In the genomic region with DNA sequence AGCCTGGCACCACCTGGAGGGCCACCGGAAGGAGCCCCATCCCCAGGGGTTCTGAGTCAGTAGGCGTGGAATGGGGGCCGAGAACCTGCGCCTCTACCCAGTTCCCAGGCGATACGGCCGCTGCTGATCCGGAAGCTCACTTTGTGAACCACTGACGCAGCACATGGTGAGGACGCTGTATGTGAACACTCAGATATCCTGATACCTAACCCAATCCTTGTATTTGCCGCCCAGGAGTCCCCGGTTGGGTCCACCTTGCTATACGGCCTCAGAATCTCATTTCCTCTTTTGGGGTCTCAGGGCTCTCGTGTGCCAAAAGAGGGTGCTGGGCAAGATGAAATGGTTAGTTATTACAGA, we compare ENCODE assay signal across 1 cellular context.
A peak's percentile ranks its signal among the peaks of the same experiment; 100 is the strongest.
TF ChIP-seq lines count a peak whose summit lies in the region.

No MANE protein-coding gene starts in this region.

TF ChIP-seq in K562, 482 proteins besides CTCF, POLR2A, EP300 and RAD21 (continued from another document and continues in another):
- TF ChIP-seq, protein P1, sequence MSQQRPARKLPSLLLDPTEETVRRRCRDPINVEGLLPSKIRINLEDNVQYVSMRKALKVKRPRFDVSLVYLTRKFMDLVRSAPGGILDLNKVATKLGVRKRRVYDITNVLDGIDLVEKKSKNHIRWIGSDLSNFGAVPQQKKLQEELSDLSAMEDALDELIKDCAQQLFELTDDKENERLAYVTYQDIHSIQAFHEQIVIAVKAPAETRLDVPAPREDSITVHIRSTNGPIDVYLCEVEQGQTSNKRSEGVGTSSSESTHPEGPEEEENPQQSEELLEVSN (IDR thresholded peaks at IDR 0.05; ENCODE audit: borderline replicate concordance in 1 of 2, extremely low read depth in 1 of 2, insufficient read depth in 1 of 2, insufficient read length in 1 of 2, low read depth in 1 of 2, low read length in 1 of 2, poor library complexity in 1 of 2, severe bottlenecking in 1 of 2), result peak in 1 of 2 experiments; percentile 86
- no peak for TF ChIP-seq GABPA (tag; conservative IDR thresholded peaks at IDR 0.05; ENCODE audit: low read depth)
- 0 out of 2 replicates have a peak, but pooled peaks have one; percentile 63 for TF ChIP-seq ZKSCAN8 (CRISPR knock-in tag; IDR thresholded peaks at IDR 0.05)
- TF ChIP-seq KAT7 (CRISPR knock-in tag; IDR thresholded peaks at IDR 0.05; ENCODE audit: borderline replicate concordance), result 0 out of 2 replicates have a peak, but pooled peaks have one; percentile 20
- TF ChIP-seq MIER1 (IDR thresholded peaks at IDR 0.05; ENCODE audit: low read depth), result no peak
- TF ChIP-seq TCF3 (CRISPR knock-in tag; IDR thresholded peaks at IDR 0.05), result 0 out of 2 replicates have a peak, but pooled peaks have one; percentile 5
- TF ChIP-seq HNRNPK (IDR thresholded peaks at IDR 0.05; ENCODE audit: low read depth, low read length, poor library complexity, severe bottlenecking), result no peak
- 0 out of 2 replicates have a peak, but pooled peaks have one; percentile 31 for TF ChIP-seq ZNF12 (CRISPR knock-in tag; IDR thresholded peaks at IDR 0.05)
- TF ChIP-seq, protein P2, sequence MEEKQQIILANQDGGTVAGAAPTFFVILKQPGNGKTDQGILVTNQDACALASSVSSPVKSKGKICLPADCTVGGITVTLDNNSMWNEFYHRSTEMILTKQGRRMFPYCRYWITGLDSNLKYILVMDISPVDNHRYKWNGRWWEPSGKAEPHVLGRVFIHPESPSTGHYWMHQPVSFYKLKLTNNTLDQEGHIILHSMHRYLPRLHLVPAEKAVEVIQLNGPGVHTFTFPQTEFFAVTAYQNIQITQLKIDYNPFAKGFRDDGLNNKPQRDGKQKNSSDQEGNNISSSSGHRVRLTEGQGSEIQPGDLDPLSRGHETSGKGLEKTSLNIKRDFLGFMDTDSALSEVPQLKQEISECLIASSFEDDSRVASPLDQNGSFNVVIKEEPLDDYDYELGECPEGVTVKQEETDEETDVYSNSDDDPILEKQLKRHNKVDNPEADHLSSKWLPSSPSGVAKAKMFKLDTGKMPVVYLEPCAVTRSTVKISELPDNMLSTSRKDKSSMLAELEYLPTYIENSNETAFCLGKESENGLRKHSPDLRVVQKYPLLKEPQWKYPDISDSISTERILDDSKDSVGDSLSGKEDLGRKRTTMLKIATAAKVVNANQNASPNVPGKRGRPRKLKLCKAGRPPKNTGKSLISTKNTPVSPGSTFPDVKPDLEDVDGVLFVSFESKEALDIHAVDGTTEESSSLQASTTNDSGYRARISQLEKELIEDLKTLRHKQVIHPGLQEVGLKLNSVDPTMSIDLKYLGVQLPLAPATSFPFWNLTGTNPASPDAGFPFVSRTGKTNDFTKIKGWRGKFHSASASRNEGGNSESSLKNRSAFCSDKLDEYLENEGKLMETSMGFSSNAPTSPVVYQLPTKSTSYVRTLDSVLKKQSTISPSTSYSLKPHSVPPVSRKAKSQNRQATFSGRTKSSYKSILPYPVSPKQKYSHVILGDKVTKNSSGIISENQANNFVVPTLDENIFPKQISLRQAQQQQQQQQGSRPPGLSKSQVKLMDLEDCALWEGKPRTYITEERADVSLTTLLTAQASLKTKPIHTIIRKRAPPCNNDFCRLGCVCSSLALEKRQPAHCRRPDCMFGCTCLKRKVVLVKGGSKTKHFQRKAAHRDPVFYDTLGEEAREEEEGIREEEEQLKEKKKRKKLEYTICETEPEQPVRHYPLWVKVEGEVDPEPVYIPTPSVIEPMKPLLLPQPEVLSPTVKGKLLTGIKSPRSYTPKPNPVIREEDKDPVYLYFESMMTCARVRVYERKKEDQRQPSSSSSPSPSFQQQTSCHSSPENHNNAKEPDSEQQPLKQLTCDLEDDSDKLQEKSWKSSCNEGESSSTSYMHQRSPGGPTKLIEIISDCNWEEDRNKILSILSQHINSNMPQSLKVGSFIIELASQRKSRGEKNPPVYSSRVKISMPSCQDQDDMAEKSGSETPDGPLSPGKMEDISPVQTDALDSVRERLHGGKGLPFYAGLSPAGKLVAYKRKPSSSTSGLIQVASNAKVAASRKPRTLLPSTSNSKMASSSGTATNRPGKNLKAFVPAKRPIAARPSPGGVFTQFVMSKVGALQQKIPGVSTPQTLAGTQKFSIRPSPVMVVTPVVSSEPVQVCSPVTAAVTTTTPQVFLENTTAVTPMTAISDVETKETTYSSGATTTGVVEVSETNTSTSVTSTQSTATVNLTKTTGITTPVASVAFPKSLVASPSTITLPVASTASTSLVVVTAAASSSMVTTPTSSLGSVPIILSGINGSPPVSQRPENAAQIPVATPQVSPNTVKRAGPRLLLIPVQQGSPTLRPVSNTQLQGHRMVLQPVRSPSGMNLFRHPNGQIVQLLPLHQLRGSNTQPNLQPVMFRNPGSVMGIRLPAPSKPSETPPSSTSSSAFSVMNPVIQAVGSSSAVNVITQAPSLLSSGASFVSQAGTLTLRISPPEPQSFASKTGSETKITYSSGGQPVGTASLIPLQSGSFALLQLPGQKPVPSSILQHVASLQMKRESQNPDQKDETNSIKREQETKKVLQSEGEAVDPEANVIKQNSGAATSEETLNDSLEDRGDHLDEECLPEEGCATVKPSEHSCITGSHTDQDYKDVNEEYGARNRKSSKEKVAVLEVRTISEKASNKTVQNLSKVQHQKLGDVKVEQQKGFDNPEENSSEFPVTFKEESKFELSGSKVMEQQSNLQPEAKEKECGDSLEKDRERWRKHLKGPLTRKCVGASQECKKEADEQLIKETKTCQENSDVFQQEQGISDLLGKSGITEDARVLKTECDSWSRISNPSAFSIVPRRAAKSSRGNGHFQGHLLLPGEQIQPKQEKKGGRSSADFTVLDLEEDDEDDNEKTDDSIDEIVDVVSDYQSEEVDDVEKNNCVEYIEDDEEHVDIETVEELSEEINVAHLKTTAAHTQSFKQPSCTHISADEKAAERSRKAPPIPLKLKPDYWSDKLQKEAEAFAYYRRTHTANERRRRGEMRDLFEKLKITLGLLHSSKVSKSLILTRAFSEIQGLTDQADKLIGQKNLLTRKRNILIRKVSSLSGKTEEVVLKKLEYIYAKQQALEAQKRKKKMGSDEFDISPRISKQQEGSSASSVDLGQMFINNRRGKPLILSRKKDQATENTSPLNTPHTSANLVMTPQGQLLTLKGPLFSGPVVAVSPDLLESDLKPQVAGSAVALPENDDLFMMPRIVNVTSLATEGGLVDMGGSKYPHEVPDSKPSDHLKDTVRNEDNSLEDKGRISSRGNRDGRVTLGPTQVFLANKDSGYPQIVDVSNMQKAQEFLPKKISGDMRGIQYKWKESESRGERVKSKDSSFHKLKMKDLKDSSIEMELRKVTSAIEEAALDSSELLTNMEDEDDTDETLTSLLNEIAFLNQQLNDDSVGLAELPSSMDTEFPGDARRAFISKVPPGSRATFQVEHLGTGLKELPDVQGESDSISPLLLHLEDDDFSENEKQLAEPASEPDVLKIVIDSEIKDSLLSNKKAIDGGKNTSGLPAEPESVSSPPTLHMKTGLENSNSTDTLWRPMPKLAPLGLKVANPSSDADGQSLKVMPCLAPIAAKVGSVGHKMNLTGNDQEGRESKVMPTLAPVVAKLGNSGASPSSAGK (IDR thresholded peaks at IDR 0.05), result peak; percentile 82; the same call in 1 of the 2 replicates
- TF ChIP-seq, protein P3, sequence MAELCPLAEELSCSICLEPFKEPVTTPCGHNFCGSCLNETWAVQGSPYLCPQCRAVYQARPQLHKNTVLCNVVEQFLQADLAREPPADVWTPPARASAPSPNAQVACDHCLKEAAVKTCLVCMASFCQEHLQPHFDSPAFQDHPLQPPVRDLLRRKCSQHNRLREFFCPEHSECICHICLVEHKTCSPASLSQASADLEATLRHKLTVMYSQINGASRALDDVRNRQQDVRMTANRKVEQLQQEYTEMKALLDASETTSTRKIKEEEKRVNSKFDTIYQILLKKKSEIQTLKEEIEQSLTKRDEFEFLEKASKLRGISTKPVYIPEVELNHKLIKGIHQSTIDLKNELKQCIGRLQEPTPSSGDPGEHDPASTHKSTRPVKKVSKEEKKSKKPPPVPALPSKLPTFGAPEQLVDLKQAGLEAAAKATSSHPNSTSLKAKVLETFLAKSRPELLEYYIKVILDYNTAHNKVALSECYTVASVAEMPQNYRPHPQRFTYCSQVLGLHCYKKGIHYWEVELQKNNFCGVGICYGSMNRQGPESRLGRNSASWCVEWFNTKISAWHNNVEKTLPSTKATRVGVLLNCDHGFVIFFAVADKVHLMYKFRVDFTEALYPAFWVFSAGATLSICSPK (IDR thresholded peaks at IDR 0.05; ENCODE audit: borderline replicate concordance), result no peak
- TF ChIP-seq, protein P4, sequence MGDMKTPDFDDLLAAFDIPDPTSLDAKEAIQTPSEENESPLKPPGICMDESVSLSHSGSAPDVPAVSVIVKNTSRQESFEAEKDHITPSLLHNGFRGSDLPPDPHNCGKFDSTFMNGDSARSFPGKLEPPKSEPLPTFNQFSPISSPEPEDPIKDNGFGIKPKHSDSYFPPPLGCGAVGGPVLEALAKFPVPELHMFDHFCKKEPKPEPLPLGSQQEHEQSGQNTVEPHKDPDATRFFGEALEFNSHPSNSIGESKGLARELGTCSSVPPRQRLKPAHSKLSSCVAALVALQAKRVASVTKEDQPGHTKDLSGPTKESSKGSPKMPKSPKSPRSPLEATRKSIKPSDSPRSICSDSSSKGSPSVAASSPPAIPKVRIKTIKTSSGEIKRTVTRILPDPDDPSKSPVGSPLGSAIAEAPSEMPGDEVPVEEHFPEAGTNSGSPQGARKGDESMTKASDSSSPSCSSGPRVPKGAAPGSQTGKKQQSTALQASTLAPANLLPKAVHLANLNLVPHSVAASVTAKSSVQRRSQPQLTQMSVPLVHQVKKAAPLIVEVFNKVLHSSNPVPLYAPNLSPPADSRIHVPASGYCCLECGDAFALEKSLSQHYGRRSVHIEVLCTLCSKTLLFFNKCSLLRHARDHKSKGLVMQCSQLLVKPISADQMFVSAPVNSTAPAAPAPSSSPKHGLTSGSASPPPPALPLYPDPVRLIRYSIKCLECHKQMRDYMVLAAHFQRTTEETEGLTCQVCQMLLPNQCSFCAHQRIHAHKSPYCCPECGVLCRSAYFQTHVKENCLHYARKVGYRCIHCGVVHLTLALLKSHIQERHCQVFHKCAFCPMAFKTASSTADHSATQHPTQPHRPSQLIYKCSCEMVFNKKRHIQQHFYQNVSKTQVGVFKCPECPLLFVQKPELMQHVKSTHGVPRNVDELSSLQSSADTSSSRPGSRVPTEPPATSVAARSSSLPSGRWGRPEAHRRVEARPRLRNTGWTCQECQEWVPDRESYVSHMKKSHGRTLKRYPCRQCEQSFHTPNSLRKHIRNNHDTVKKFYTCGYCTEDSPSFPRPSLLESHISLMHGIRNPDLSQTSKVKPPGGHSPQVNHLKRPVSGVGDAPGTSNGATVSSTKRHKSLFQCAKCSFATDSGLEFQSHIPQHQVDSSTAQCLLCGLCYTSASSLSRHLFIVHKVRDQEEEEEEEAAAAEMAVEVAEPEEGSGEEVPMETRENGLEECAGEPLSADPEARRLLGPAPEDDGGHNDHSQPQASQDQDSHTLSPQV (IDR thresholded peaks at IDR 0.05), result peak; percentile 85
- TF ChIP-seq, protein P5, sequence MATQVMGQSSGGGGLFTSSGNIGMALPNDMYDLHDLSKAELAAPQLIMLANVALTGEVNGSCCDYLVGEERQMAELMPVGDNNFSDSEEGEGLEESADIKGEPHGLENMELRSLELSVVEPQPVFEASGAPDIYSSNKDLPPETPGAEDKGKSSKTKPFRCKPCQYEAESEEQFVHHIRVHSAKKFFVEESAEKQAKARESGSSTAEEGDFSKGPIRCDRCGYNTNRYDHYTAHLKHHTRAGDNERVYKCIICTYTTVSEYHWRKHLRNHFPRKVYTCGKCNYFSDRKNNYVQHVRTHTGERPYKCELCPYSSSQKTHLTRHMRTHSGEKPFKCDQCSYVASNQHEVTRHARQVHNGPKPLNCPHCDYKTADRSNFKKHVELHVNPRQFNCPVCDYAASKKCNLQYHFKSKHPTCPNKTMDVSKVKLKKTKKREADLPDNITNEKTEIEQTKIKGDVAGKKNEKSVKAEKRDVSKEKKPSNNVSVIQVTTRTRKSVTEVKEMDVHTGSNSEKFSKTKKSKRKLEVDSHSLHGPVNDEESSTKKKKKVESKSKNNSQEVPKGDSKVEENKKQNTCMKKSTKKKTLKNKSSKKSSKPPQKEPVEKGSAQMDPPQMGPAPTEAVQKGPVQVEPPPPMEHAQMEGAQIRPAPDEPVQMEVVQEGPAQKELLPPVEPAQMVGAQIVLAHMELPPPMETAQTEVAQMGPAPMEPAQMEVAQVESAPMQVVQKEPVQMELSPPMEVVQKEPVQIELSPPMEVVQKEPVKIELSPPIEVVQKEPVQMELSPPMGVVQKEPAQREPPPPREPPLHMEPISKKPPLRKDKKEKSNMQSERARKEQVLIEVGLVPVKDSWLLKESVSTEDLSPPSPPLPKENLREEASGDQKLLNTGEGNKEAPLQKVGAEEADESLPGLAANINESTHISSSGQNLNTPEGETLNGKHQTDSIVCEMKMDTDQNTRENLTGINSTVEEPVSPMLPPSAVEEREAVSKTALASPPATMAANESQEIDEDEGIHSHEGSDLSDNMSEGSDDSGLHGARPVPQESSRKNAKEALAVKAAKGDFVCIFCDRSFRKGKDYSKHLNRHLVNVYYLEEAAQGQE (CRISPR knock-in tag; IDR thresholded peaks at IDR 0.05; ENCODE audit: low read depth), result peak; percentile 17; the same call in 1 of the 2 replicates
- TF ChIP-seq, protein P6, sequence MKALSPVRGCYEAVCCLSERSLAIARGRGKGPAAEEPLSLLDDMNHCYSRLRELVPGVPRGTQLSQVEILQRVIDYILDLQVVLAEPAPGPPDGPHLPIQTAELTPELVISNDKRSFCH (CRISPR knock-in tag; IDR thresholded peaks at IDR 0.05), result no peak
- TF ChIP-seq, protein P6 (tag; IDR thresholded peaks at IDR 0.05), result peak; percentile 38; the same call in 1 of the 2 replicates
- no peak for TF ChIP-seq BRCA1 (IDR thresholded peaks at IDR 0.05)
- no peak for TF ChIP-seq BRCA1 (CRISPR knock-in tag; IDR thresholded peaks at IDR 0.05)
- 0 out of 2 replicates have a peak, but pooled peaks have one; percentile 10 for TF ChIP-seq SPI1 (IDR thresholded peaks at IDR 0.05; ENCODE audit: borderline replicate concordance, low read depth, low read length)
- TF ChIP-seq ZNF175 (CRISPR knock-in tag; IDR thresholded peaks at IDR 0.05; ENCODE audit: low read depth), result no peak
- no peak for TF ChIP-seq ZNF217 (CRISPR knock-in tag; IDR thresholded peaks at IDR 0.05)
- no peak for TF ChIP-seq POLR3A (IDR thresholded peaks at IDR 0.05; ENCODE audit: borderline replicate concordance, extremely low read depth, insufficient read depth, insufficient read length)
- TF ChIP-seq CSDE1 (IDR thresholded peaks at IDR 0.05), result no peak
- TF ChIP-seq MYC (IDR thresholded peaks at IDR 0.05; ENCODE audit: low read depth, low read length), result 0 out of 2 replicates have a peak, but pooled peaks have one; percentile 6
- TF ChIP-seq MYC (CRISPR knock-in tag; IDR thresholded peaks at IDR 0.05; ENCODE audit: borderline replicate concordance, low read depth), result no peak
- TF ChIP-seq, protein P7, sequence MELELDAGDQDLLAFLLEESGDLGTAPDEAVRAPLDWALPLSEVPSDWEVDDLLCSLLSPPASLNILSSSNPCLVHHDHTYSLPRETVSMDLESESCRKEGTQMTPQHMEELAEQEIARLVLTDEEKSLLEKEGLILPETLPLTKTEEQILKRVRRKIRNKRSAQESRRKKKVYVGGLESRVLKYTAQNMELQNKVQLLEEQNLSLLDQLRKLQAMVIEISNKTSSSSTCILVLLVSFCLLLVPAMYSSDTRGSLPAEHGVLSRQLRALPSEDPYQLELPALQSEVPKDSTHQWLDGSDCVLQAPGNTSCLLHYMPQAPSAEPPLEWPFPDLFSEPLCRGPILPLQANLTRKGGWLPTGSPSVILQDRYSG (tag; conservative IDR thresholded peaks at IDR 0.05; ENCODE audit: low read depth), result peak; percentile 65; the same call in 1 of the 2 replicates
- TF ChIP-seq MTA1 (IDR thresholded peaks at IDR 0.05; ENCODE audit: borderline replicate concordance), result no peak
- no peak for TF ChIP-seq ZNF444 (CRISPR knock-in tag; IDR thresholded peaks at IDR 0.05)
- no peak for TF ChIP-seq ZNF146 (CRISPR knock-in tag; IDR thresholded peaks at IDR 0.05; ENCODE audit: unreplicated experiment)
- no peak for TF ChIP-seq ZNF584 (CRISPR knock-in tag; IDR thresholded peaks at IDR 0.05; ENCODE audit: low read depth)
